ENCODE assay signal across 8 cellular contexts in genomic region chr1:1122078-1122811, GRCh38. TPM values are rescaled to one million over a fixed set of nuclear protein-coding genes. Genes with fewer than 3 reads are reported as not detected.
DNase-seq lines count a peak whose midpoint lies in the region; TF ChIP-seq lines count a peak whose summit lies in the region.

No MANE protein-coding gene starts in this region.

- H3K14ac ChIP-seq in trophoblast cell (ENCODE audit: low read length): no peak overlapping the region

- H3K27me3 ChIP-seq in HUES6 (ENCODE audit: control insufficient read depth, insufficient read depth, low read length): peaks cover 30% of the 10 kb centered on the region
- no peaks in the 10 kb centered on the region for H3K27me3 ChIP-seq in trophoblast cell (ENCODE audit: insufficient read depth, low read length)
- H3K27me3 ChIP-seq in thyroid gland: no peaks in the 10 kb centered on the region

- H3K9me3 ChIP-seq in HUES6 (ENCODE audit: control insufficient read depth, insufficient read depth, low read depth, low read length) (peaks cover 4% of the 10 kb centered on the region; the same call in 1 of the 2 replicates), SK-N-MC (ENCODE audit: low read depth, low read length) (no peaks in the 10 kb centered on the region), trophoblast cell (ENCODE audit: insufficient read depth, low read depth, low read length) (peaks cover 17% of the 10 kb centered on the region), thyroid gland (no peaks in the 10 kb centered on the region)

- no peak overlapping the region for H2BK120ac ChIP-seq in trophoblast cell (ENCODE audit: insufficient read depth, low read length, poor library complexity)

- H3K27ac ChIP-seq in HUES6 (ENCODE audit: low read depth, low read length) (no peak overlapping the region), SK-N-MC (no peak overlapping the region), trophoblast cell (ENCODE audit: low read depth, low read length) (no peak overlapping the region), thyroid gland (no peak overlapping the region)

- no peaks in the 10 kb centered on the region for H3K79me2 ChIP-seq in trophoblast cell (ENCODE audit: control insufficient read depth, insufficient read depth, low read length, poor library complexity)

- H4K91ac ChIP-seq in trophoblast cell (ENCODE audit: low read depth, low read length): no peak overlapping the region

- peaks cover 37% of the 10 kb centered on the region for H3K27me3 Mint-ChIP-seq in activated naive CD4-positive, alpha-beta T cell treated with anti-CD3 and anti-CD28 coated beads, Interleukin-2, amount 10 ng/mL, durations not matched to agents 7 days and 5 days

- H3K27ac Mint-ChIP-seq in activated naive CD4-positive, alpha-beta T cell treated with anti-CD3 and anti-CD28 coated beads, Interleukin-2, amount 10 ng/mL, durations not matched to agents 7 days and 5 days: no peak overlapping the region

- H3K9ac ChIP-seq in HUES6 (ENCODE audit: low read length): no peak overlapping the region
- H3K9ac ChIP-seq in SK-N-MC (ENCODE audit: insufficient read length): no peak overlapping the region
- no peak overlapping the region for H3K9ac ChIP-seq in trophoblast cell (ENCODE audit: low read length)

- no peak overlapping the region for H3K4ac ChIP-seq in trophoblast cell (ENCODE audit: low read depth, low read length)

- no peak overlapping the region for H3K23ac ChIP-seq in trophoblast cell (ENCODE audit: low read length)

- H2BK12ac ChIP-seq in trophoblast cell (ENCODE audit: low read length): no peak overlapping the region

- H2AFZ ChIP-seq in trophoblast cell (ENCODE audit: insufficient read depth, low read length, poor library complexity): no peak overlapping the region

- intact Hi-C loops in head of caudate nucleus (cut with DNase I) (loop anchor here (5.0 kb wide), 1 partner anchor 130 kb away; no protein-coding TSS in a partner anchor), thyroid gland (cut with DNase I) (loop anchor here (2.0 kb wide), 1 partner anchor 169 kb away; no protein-coding TSS in a partner anchor)

- DNase-seq in NCI-H2227 (lab: John Stamatoyannopoulos, UW; ENCODE audit: unreplicated experiment) (peak; percentile 51), NCI-H2227 treated with DMSO at 0.1 percent for 48 hours (lab: John Stamatoyannopoulos, UW) (no peak), SK-N-MC (ENCODE audit: low read depth, low spot score) (no peak), head of caudate nucleus (peak; percentile 63 to 94 (median 87)), trophoblast cell (peak; percentile 79 to 91), thyroid gland (peak; percentile 78 to 81)
- DNase-seq in activated naive CD4-positive, alpha-beta T cell treated with anti-CD3 and anti-CD28 coated beads, Interleukin-2, amount 10 ng/mL, durations not matched to agents 7 days and 5 days: peak; percentile 89

- peaks cover 10% of the 10 kb centered on the region for H3K4me1 Mint-ChIP-seq in activated naive CD4-positive, alpha-beta T cell treated with anti-CD3 and anti-CD28 coated beads, Interleukin-2, amount 10 ng/mL, durations not matched to agents 7 days and 5 days

- no peaks in the 10 kb centered on the region for H3K36me3 ChIP-seq in HUES6 (ENCODE audit: control insufficient read depth, insufficient read depth, low read length)
- H3K36me3 ChIP-seq in SK-N-MC (ENCODE audit: insufficient read depth, low read length): no peaks in the 10 kb centered on the region
- no peaks in the 10 kb centered on the region for H3K36me3 ChIP-seq in trophoblast cell (ENCODE audit: control insufficient read depth in 1 of 2, insufficient read depth in 2 of 2, low read length in 2 of 2)
- no peaks in the 10 kb centered on the region for H3K36me3 ChIP-seq in thyroid gland

- TF ChIP-seq POLR2A in thyroid gland (IDR thresholded peaks at IDR 0.05): no peak

- H3K4me1 ChIP-seq in HUES6 (ENCODE audit: control insufficient read depth, insufficient read depth, low read length) (peaks cover 8% of the 10 kb centered on the region; the same call in 1 of the 2 replicates), trophoblast cell (ENCODE audit: control insufficient read depth in 1 of 2, insufficient read depth in 2 of 2, low read length in 2 of 2) (peaks cover 5 to 12% of the 10 kb centered on the region in 2 experiments), thyroid gland (peaks cover 0 to 8% of the 10 kb centered on the region in 2 donors)

- peak; percentile 71 to 93 (median 86) for TF ChIP-seq CTCF in thyroid gland (IDR thresholded peaks at IDR 0.05)

- H3K79me1 ChIP-seq in trophoblast cell (ENCODE audit: low read length): no peaks in the 10 kb centered on the region

- CTCF ChIA-PET in activated naive CD4-positive, alpha-beta T cell treated with anti-CD3 and anti-CD28 coated beads, Interleukin-2, amount 10 ng/mL, durations not matched to agents 7 days and 5 days (lab: Charles Lee): interaction anchor here (0.6 to 3.4 kb wide), 41 partner anchors 8 to 783 kb away, joined by 3 to 49 read pairs (median 4); partner anchors contain the start of genes AURKAIP1, SDF4, TNFRSF4 and TTLL10

- no peak overlapping the region for H2AK5ac ChIP-seq in trophoblast cell (ENCODE audit: low read length)

- H4K12ac ChIP-seq in trophoblast cell (ENCODE audit: low read depth, low read length): peak overlapping the region; percentile 35

- no peaks in the 10 kb centered on the region for H3K36me3 Mint-ChIP-seq in activated naive CD4-positive, alpha-beta T cell treated with anti-CD3 and anti-CD28 coated beads, Interleukin-2, amount 10 ng/mL, durations not matched to agents 7 days and 5 days

- H4K8ac ChIP-seq in trophoblast cell (ENCODE audit: low read depth, low read length): no peak overlapping the region

- H3K18ac ChIP-seq in trophoblast cell (ENCODE audit: low read length): no peak overlapping the region

- no peak overlapping the region for H3K4me2 ChIP-seq in trophoblast cell (ENCODE audit: low read length)

- no peak overlapping the region for H2BK5ac ChIP-seq in trophoblast cell (ENCODE audit: low read depth, low read length, poor library complexity)

- H3K4me3 ChIP-seq in HUES6 (ENCODE audit: low read depth, low read length) (0 out of 2 replicates have a peak overlapping the region, but pooled peaks have one; percentile 13), SK-N-MC (peak overlapping the region; percentile 49), trophoblast cell (ENCODE audit: low read depth, low read length) (no peak overlapping the region), thyroid gland (replicated peaks in 1 of 3) (no peak overlapping the region)

- WGBS in trophoblast cell (ENCODE audit: extremely low coverage, insufficient coverage, insufficient read length): no CpG with 5 or more reads among the region's 39 CpGs
- WGBS in thyroid gland, 2 donors: 10 to 24% methylated on average over 9 to 16 of the region's 39 CpGs

- no peak overlapping the region for H3K4me3 Mint-ChIP-seq in activated naive CD4-positive, alpha-beta T cell treated with anti-CD3 and anti-CD28 coated beads, Interleukin-2, amount 10 ng/mL, durations not matched to agents 7 days and 5 days

- peaks cover 8% of the 10 kb centered on the region for H3K9me3 Mint-ChIP-seq in activated naive CD4-positive, alpha-beta T cell treated with anti-CD3 and anti-CD28 coated beads, Interleukin-2, amount 10 ng/mL, durations not matched to agents 7 days and 5 days

RNA-seq across cellular contexts. Expression of gene C1orf159, which starts 6.4 kb away (rescaled TPM):
- polyA plus RNA-seq in trophoblast cell (2013): 12.1 and 12.5 TPM in 2 replicates
- 10 to 100 TPM; 10.3 to 27.6 (median 19.6) TPM for total RNA-seq in thyroid gland

RNA-seq across cellular contexts. Expression of gene RNF223, which starts 48.1 kb away (rescaled TPM):
- polyA plus RNA-seq in trophoblast cell (2013): 3.2 and 3.4 TPM in 2 replicates
- not detected for total RNA-seq in thyroid gland

RNA-seq across cellular contexts. Expression of gene TTLL10, which starts 51.4 kb away (rescaled TPM):
- not detected in 2 replicates for polyA plus RNA-seq in trophoblast cell (2013)
- total RNA-seq in thyroid gland: under 1 TPM in 2 of 4 donors, not detected in 2; 0.13 to 0.29 TPM

Comparison
In these comparisons a context has a peak if more than half of its experiments do, and no peak if none do; other contexts are left out.
1. DNase-seq: peak in NCI-H2227 (single experiment), activated naive CD4-positive, alpha-beta T cell treated with anti-CD3 and anti-CD28 coated beads, Interleukin-2, amount 10 ng/mL, durations not matched to agents 7 days and 5 days (single experiment), head of caudate nucleus (42 of 42), trophoblast cell (2 of 2) and thyroid gland (2 of 2); none in NCI-H2227 treated with DMSO at 0.1 percent for 48 hours (single experiment) and SK-N-MC (single experiment).
2. H3K4me3 ChIP-seq: peak in HUES6 (single experiment) and SK-N-MC (single experiment); none in trophoblast cell (single experiment) and thyroid gland (0 of 3).